Comparison of ENCODE assay signal across 8 cellular contexts in the genomic region with DNA sequence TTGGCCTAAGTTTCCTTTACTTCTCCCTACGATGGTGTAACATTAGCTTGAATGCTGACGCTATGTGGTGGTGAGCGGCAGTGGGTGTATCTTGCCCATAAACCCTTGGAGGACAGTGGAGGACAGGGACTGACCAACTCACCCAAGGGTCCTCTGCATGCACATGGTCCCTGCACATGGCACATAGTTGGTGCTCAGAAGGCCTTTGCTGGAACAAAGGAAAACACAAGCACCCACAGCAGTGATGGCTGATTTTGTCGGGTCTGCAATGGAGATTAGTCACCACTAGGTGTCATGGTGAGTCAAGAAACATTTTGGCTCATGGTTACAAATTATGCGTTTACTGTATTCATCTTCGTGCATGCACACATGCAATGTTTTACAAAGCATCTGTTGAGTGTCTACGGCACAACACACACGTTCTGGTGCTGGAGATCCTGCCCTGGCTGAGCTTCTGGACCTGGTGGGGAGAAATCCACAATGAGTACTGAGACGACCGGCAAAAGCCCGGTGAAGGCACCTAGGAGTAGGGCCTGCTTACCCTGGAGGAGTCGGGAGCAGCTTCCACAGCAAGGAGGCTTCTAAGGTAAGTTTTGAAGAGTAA. TPM values are rescaled to one million over a fixed set of nuclear protein-coding genes. Genes with fewer than 3 reads are reported as not detected.
DNase-seq lines count a peak whose midpoint lies in the region; ATAC-seq and TF ChIP-seq lines count a peak whose summit lies in the region.

No MANE protein-coding gene starts in this region.

- ATAC-seq in activated CD8-positive, alpha-beta T cell treated with anti-CD3 and anti-CD28 coated beads, Interleukin-2, amount 10 ng/mL, durations not matched to agents 7 days and 5 days: no peak
- ATAC-seq in omental fat pad (ENCODE audit: low FRiP score) (peak; percentile 21), GM18868 (IDR thresholded peaks at IDR 0.05; ENCODE audit: unreplicated experiment) (no peak), GM19455 (IDR thresholded peaks at IDR 0.05; ENCODE audit: unreplicated experiment) (no peak)

- H3K4me3 ChIP-seq in foreskin fibroblast (ENCODE audit: low read depth in 1 of 2, low read length in 2 of 2): no peak overlapping the region

- POLR2A ChIA-PET in activated CD8-positive, alpha-beta T cell treated with anti-CD3 and anti-CD28 coated beads, Interleukin-2, amount 10 ng/mL, durations not matched to agents 7 days and 5 days (lab: Charles Lee): no interaction called here

- TF ChIP-seq CTCF in foreskin fibroblast (IDR thresholded peaks at IDR 0.05; ENCODE audit: low read depth, low read length): peak; percentile 66
- TF ChIP-seq CTCF in omental fat pad (IDR thresholded peaks at IDR 0.05): peak in 1 of 3 donors; percentile 69

- peaks cover 3% of the 10 kb centered on the region for H3K4me1 Mint-ChIP-seq in activated CD8-positive, alpha-beta T cell treated with anti-CD3 and anti-CD28 coated beads, Interleukin-2, amount 10 ng/mL, durations not matched to agents 7 days and 5 days (ENCODE audit: low read depth)

- H3K36me3 Mint-ChIP-seq in activated CD8-positive, alpha-beta T cell treated with anti-CD3 and anti-CD28 coated beads, Interleukin-2, amount 10 ng/mL, durations not matched to agents 7 days and 5 days (ENCODE audit: low read depth): no peaks in the 10 kb centered on the region

- H3K27me3 Mint-ChIP-seq in activated CD8-positive, alpha-beta T cell treated with anti-CD3 and anti-CD28 coated beads, Interleukin-2, amount 10 ng/mL, durations not matched to agents 7 days and 5 days (ENCODE audit: low read depth): no peaks in the 10 kb centered on the region

- no peak overlapping the region for H3K27ac Mint-ChIP-seq in activated CD8-positive, alpha-beta T cell treated with anti-CD3 and anti-CD28 coated beads, Interleukin-2, amount 10 ng/mL, durations not matched to agents 7 days and 5 days

- H3K4me3 Mint-ChIP-seq in activated CD8-positive, alpha-beta T cell treated with anti-CD3 and anti-CD28 coated beads, Interleukin-2, amount 10 ng/mL, durations not matched to agents 7 days and 5 days: no peak overlapping the region

- in situ Hi-C loops in G401 (cut with HindIII; ENCODE audit: low sequenced_read_pairs): no loop called here

- no peaks in the 10 kb centered on the region for H3K9me3 Mint-ChIP-seq in activated CD8-positive, alpha-beta T cell treated with anti-CD3 and anti-CD28 coated beads, Interleukin-2, amount 10 ng/mL, durations not matched to agents 7 days and 5 days (ENCODE audit: insufficient read depth)

- DNase-seq in A172 (ENCODE audit: low spot score) (peak; percentile 40), G401 (ENCODE audit: low spot score) (peak; percentile 53), NCI-H1694 treated with DMSO at 0.1 percent for 48 hours (lab: John Stamatoyannopoulos, UW) (peak; percentile 20), foreskin fibroblast (peak in 1 of 2 donors; percentile 71), omental fat pad (ENCODE audit: low spot score) (no peak)
- peak; percentile 51 for DNase-seq in activated CD8-positive, alpha-beta T cell treated with anti-CD3 and anti-CD28 coated beads, Interleukin-2, amount 10 ng/mL, durations not matched to agents 7 days and 5 days

- CTCF ChIA-PET in activated CD8-positive, alpha-beta T cell treated with anti-CD3 and anti-CD28 coated beads, Interleukin-2, amount 10 ng/mL, durations not matched to agents 7 days and 5 days (lab: Charles Lee): interaction anchor here (0.7 to 3.1 kb wide), 28 partner anchors 8 to 599 kb away, joined by 3 to 29 read pairs (median 4); no protein-coding TSS in a partner anchor

RNA-seq across cellular contexts. Expression of gene PDCL3, which starts 44.0 kb away (rescaled TPM):
- 40.3 and 41.3 TPM in 2 replicates for total RNA-seq in A172 (2014; rRNA removed; shearing (Covaris generic))
- 3.1 and 19.1 TPM in 2 replicates for total RNA-seq in G401 (2014; rRNA removed; shearing (Covaris generic))
- total RNA-seq in activated CD8-positive, alpha-beta T cell treated with anti-CD3 and anti-CD28 coated beads, Interleukin-2, amount 10 ng/mL, durations not matched to agents 7 days and 5 days: 10 to 100 TPM; 33.9 to 34.1 TPM
- 10 to 100 TPM; 11.3 to 17.4 (median 14.0) TPM for total RNA-seq in omental fat pad
